ENCODE assay signal across 1 cellular context in the genomic region with DNA sequence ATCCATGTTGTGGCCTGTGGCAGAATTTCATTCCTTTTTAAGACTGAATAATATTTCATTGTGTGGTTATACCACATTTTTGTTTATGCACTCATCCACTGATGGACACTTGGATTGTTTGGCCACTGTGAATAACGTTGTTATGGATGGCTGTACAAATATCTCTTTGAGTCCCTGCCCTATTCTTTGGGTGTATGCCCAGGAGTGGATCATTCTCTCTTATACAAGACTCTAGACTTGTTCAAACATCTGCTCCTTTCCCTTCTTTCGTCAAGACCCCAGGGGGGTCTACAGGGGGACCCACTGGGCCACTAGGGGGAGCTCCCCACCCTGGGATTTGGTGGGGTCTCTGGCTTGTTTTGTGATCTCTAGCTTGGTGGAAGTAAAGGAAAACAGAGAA.
TF ChIP-seq lines count a peak whose summit lies in the region.

No MANE protein-coding gene starts in this region.

TF ChIP-seq in H1, 55 proteins besides CTCF, POLR2A, EP300 and RAD21 (continued from another document):
- TF ChIP-seq CHD7 (IDR thresholded peaks at IDR 0.05; ENCODE audit: insufficient replicate concordance, low read length) (no peak), GABPA (IDR thresholded peaks at IDR 0.05; ENCODE audit: borderline replicate concordance, insufficient read depth, low read length) (no peak)
